Comparison of ENCODE assay signal across 23 cellular contexts in the genomic region with DNA sequence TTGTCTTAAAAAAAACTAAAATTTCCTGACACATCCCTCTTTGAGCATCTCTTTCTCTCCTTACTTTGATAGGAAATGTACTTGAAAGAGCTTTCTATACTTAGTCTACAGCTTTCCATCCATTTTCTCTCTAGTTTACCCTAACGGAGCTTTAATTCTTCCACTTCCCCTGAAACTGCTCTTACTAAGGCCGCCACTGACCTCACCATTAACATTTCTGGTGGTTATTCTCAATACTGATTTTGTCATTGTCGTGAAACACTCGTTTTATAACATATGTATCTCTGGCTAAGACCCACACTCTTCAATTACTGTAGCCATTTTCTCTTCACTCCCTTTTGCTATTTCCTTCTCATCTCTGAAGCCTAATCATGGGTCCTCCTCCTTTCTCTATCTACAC.
"Had no signal": no experiment of that assay in that cellular context is flagged by ENCODE, and none has a peak within 500 bp of the region (broad histone marks: within the 10 kb centered on the region; RNA-seq: fewer than 3 reads in every experiment).

No MANE protein-coding gene starts in this region.

- ATAC-seq: activated CD8-positive, alpha-beta memory T cell treated with anti-CD3 and anti-CD28 coated beads, Interleukin-2, amount 10 ng/mL, durations not matched to agents 7 days and 5 days; activated CD8-positive, alpha-beta T cell treated with anti-CD3 and anti-CD28 coated beads, Interleukin-2, amount 10 ng/mL, durations not matched to agents 7 days and 5 days; activated naive CD4-positive, alpha-beta T cell treated with anti-CD3 and anti-CD28 coated beads, Interleukin-2, amount 50 U/mL, for 72 hours; activated naive CD8-positive, alpha-beta T cell treated with anti-CD3 and anti-CD28 coated beads, Interleukin-2, amount 50 U/mL, for 24 hours; body of pancreas; WTC11 had no signal

- H3K4me1 ChIP-seq: ascending aorta, body of pancreas had no signal

- DNase-seq: activated CD4-positive, alpha-beta T cell treated with anti-CD3 and anti-CD28 coated beads for 48 hours; activated CD4-positive, alpha-beta T cell treated with anti-CD3 and anti-CD28 coated beads, Interleukin-2, amount 50 U/mL, for 4 hours; activated CD4-positive, CD25-positive, alpha-beta regulatory T cell treated with anti-CD3 and anti-CD28 coated beads, Interleukin-2, amount 50 U/mL, for 72 hours; activated CD8-positive, alpha-beta memory T cell treated with anti-CD3 and anti-CD28 coated beads, Interleukin-2, amount 10 ng/mL, durations not matched to agents 7 days and 5 days; activated CD8-positive, alpha-beta T cell treated with anti-CD3 and anti-CD28 coated beads, Interleukin-2, amount 10 ng/mL, durations not matched to agents 7 days and 5 days; activated effector memory CD4-positive, alpha-beta T cell treated with anti-CD3 and anti-CD28 coated beads, Interleukin-2, amount 50 U/mL, for 16 hours; activated naive CD4-positive, alpha-beta T cell treated with Interleukin-2 at 50 U/mL for 16 hours; activated naive CD8-positive, alpha-beta T cell treated with anti-CD3 and anti-CD28 coated beads, Interleukin-2, amount 50 U/mL, for 24 hours; activated T-cell treated with anti-CD3 and anti-CD28 coated beads, Interleukin-2, amount 50 U/mL, for 24 hours; amniotic stem cell; body of pancreas; NCI-H1092; NCI-H1417 treated with DMSO at 0.1 percent for 48 hours; NCI-H1694; NCI-H2029 treated with DMSO at 0.1 percent for 48 hours; NCI-H345; NCI-H510A treated with DMSO at 0.1 percent for 48 hours; NCI-H69; SHP77; T-helper 9 cell had no signal

- H3K27me3 ChIP-seq: ascending aorta, body of pancreas had no signal

- H3K4me3 ChIP-seq: ascending aorta, body of pancreas had no signal

- H3K27ac ChIP-seq: ascending aorta, body of pancreas had no signal

- H3K36me3 ChIP-seq: ascending aorta had no signal

- H3K9me3 ChIP-seq: ascending aorta, body of pancreas had no signal
